ENCODE assay signal across 31 cellular contexts in the genomic region with DNA sequence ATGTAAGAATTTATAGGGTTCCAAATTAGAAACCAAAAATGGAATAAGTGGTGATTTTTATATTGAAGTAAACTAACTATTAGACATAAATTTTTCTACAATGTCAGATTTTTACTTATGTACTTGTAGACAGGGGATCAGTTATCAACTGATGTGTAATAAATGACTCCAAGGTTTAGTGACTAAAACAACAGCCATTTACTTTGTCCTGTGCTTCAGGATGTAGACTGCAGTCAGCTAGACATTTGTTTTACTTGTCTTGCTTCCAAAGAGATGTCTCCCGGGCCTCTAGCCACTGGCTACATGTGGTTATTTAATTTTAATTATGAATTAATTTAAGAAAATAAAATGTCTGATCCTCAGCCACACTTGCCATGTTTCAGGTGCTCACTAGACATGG.
"Had no signal": no experiment of that assay in that cellular context is flagged by ENCODE, and none has a peak within 500 bp of the region (broad histone marks: within the 10 kb centered on the region; RNA-seq: fewer than 3 reads in every experiment).

No MANE protein-coding gene starts in this region.

- H3K4me1 ChIP-seq: SJCRH30 had no signal

- H3K27ac ChIP-seq: brain microvascular endothelial cell, cardiac muscle cell, KMS-11, RWPE1, SJCRH30 had no signal

- H3K9ac ChIP-seq: KMS-11 had no signal

- H3K9me3 ChIP-seq: SJCRH30 had no signal

- H3K36me3 ChIP-seq: brain microvascular endothelial cell, cardiac muscle cell, SJCRH30 had no signal

- H3K4me3 ChIP-seq: cardiac muscle cell, SJCRH30 had no signal

- H3K4me2 ChIP-seq: KMS-11 had no signal

- DNase-seq: activated CD4-positive, alpha-beta T cell treated with anti-CD3 and anti-CD28 coated beads for 48 hours; activated CD4-positive, alpha-beta T cell treated with anti-CD3 and anti-CD28 coated beads, Interleukin-2, amount 50 U/mL, for 4 hours; activated CD4-positive, CD25-positive, alpha-beta regulatory T cell treated with anti-CD3 and anti-CD28 coated beads, Interleukin-2, amount 50 U/mL, for 72 hours; activated CD8-positive, alpha-beta memory T cell treated with anti-CD3 and anti-CD28 coated beads, Interleukin-2, amount 50 U/mL, for 48 hours; activated CD8-positive, alpha-beta T cell treated with anti-CD3 and anti-CD28 coated beads, Interleukin-2, amount 10 ng/mL, durations not matched to agents 7 days and 5 days; activated effector memory CD4-positive, alpha-beta T cell treated with Interleukin-2 at 50 U/mL for 16 hours; activated naive CD4-positive, alpha-beta T cell; activated naive CD8-positive, alpha-beta T cell treated with anti-CD3 and anti-CD28 coated beads, Interleukin-2, amount 50 U/mL, for 24 hours; activated T-cell treated with anti-CD3 and anti-CD28 coated beads, Interleukin-2, amount 50 U/mL, for 1 hour; amniotic stem cell; brain microvascular endothelial cell; MM.1S; NCI-H1105; NCI-H1436; NCI-H1694 treated with DMSO at 0.1 percent for 48 hours; NCI-H2029 treated with DMSO at 0.1 percent for 48 hours; NCI-H345; NCI-H510A; NCI-H526 treated with DMSO at 0.1 percent for 48 hours; NCI-H82; OCI-M1; Right ventricle myocardium superior; SJCRH30; T-helper 17 cell; T-helper 9 cell had no signal

- H3K27me3 ChIP-seq: brain microvascular endothelial cell, cardiac muscle cell, SJCRH30 had no signal

- ATAC-seq: activated CD8-positive, alpha-beta T cell treated with anti-CD3 and anti-CD28 coated beads, Interleukin-2, amount 10 ng/mL, durations not matched to agents 7 days and 5 days; activated naive CD4-positive, alpha-beta T cell treated with anti-CD3 and anti-CD28 coated beads, Interleukin-2, amount 50 U/mL, for 72 hours; activated naive CD8-positive, alpha-beta T cell treated with anti-CD3 and anti-CD28 coated beads, Interleukin-2, amount 50 U/mL, for 24 hours; Panc1; T-helper 17 cell; WTC11 had no signal
